Comparison of ENCODE assay signal across 10 cellular contexts in the genomic region with DNA sequence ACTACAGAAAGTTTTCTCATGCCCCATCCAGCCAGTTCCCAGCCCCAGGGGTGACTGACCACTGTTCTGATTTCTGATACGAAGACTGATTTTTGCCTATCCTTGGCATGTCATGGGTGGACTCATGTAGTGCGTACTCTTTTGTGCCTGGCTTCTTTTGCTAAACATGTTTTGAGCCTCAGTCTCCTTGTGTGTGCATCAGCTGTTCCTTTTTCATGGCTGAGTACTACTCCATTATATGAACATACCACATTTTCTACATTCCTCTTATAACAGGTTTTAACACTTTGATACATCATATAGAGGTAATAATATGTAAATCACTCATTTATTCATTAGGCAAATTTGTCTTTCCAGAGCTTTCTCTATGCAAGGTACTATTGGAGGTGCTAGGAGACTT.
"Had no signal": no experiment of that assay in that cellular context is flagged by ENCODE, and none has a peak within 500 bp of the region (broad histone marks: within the 10 kb centered on the region; RNA-seq: fewer than 3 reads in every experiment).

No MANE protein-coding gene starts in this region.

- H3K9ac ChIP-seq: GM23248 had no signal

- H3K36me3 ChIP-seq: HAP-1 had no signal

- H2AFZ ChIP-seq: GM23248, GM23338 had no signal

- H3K4me1 ChIP-seq: HAP-1 had no signal

- H3K4me3 ChIP-seq: GM23248, GM23338, HAP-1 had no signal

- FAIRE-seq: H1, H54 had no signal

- DNase-seq: GM23248, GOT3, H7, H9, HFFc6 had no signal

- H3K27ac ChIP-seq: GM23248 had no signal

- H3K9me3 ChIP-seq: HAP-1 had no signal

- H3K4me2 ChIP-seq: GM23338 had no signal

- ATAC-seq: GM23338, HCT116 had no signal
